ENCODE assay signal across 10 cellular contexts in genomic region chr4:140856692-140857091, GRCh38.
DNase-seq lines count a peak whose midpoint lies in the region; ATAC-seq and TF ChIP-seq lines count a peak whose summit lies in the region.
"Had no signal": no experiment of that assay in that cellular context is flagged by ENCODE, and none has a peak within 500 bp of the region (broad histone marks: within the 10 kb centered on the region; RNA-seq: fewer than 3 reads in every experiment).

No MANE protein-coding gene starts in this region.

- H3K9me3 Mint-ChIP-seq in chondrocyte (ENCODE audit: low read depth), result no peaks in the 10 kb centered on the region

- peak overlapping the region; percentile 59 for H3K27ac Mint-ChIP-seq in chondrocyte (ENCODE audit: unreplicated experiment)

- H3K36me3 ChIP-seq in left lung, result no peaks in the 10 kb centered on the region

- intact Hi-C loops in left lung (cut with DNase I), result no loop called here

- no peak overlapping the region for H3K4me3 Mint-ChIP-seq in chondrocyte (ENCODE audit: unreplicated experiment)

- peak; percentile 48 for ATAC-seq in left lung
- ATAC-seq in GM18870 (IDR thresholded peaks at IDR 0.05; ENCODE audit: unreplicated experiment), result no peak
- ATAC-seq in GM19035 (IDR thresholded peaks at IDR 0.05; ENCODE audit: unreplicated experiment), result no peak

- H3K27ac ChIP-seq in left lung, result no peak overlapping the region

- TF ChIP-seq CTCF in chondrocyte (IDR thresholded peaks at IDR 0.05) (no peak), left lung (IDR thresholded peaks at IDR 0.05) (no peak)

- H3K9me3 ChIP-seq in left lung, result no peaks in the 10 kb centered on the region

- H3K36me3 Mint-ChIP-seq in chondrocyte (ENCODE audit: low read depth), result no peaks in the 10 kb centered on the region

- no peaks in the 10 kb centered on the region for H3K4me1 ChIP-seq in left lung

- no peak overlapping the region for H3K4me3 ChIP-seq in left lung

- peaks cover 2% of the 10 kb centered on the region for H3K27me3 Mint-ChIP-seq in chondrocyte (ENCODE audit: low read depth)

- DNase-seq in COR-L47 (lab: John Stamatoyannopoulos, UW), result peak; percentile 92
- peak; percentile 31 for DNase-seq in NCI-H1694 treated with DMSO at 0.1 percent for 48 hours (lab: John Stamatoyannopoulos, UW)
- no peak for DNase-seq in chondrocyte (ENCODE audit: low spot score)
- no peak for DNase-seq in left lung
- no peak for DNase-seq in activated CD4-positive, alpha-beta T cell treated with anti-CD3 and anti-CD28 coated beads for 1 hour
- no peak for DNase-seq in GDM1 (lab: John Stamatoyannopoulos, UW)
- DNase-seq: activated effector memory CD4-positive, alpha-beta T cell treated with anti-CD3 and anti-CD28 coated beads, Interleukin-2, amount 50 U/mL, for 16 hours; stimulated activated CD4-positive, alpha-beta T cell treated with anti-CD3 and anti-CD28 coated beads, Interleukin-12 subunit alpha, Interleukin-12 subunit beta, amount 100 ng/mL, for 4 hours had no signal

- H3K4me1 Mint-ChIP-seq in chondrocyte (ENCODE audit: low read depth), result peaks cover 8% of the 10 kb centered on the region

- H3K27me3 ChIP-seq in left lung, result no peaks in the 10 kb centered on the region

Comparison
In these comparisons a context has a peak if more than half of its experiments do, and no peak if none do; other contexts are left out.
1. DNase-seq: peak in COR-L47 (single experiment) and NCI-H1694 treated with DMSO at 0.1 percent for 48 hours (single experiment); none in chondrocyte (single experiment), left lung (0 of 2), activated CD4-positive, alpha-beta T cell treated with anti-CD3 and anti-CD28 coated beads for 1 hour (single experiment) and GDM1 (single experiment).